In genomic region chr14:45249847-45250575, GRCh38 we compare ENCODE assay signal across 8 cellular contexts. TPM values are rescaled to one million over a fixed set of nuclear protein-coding genes. Genes with fewer than 3 reads are reported as not detected.
DNase-seq lines count a peak whose midpoint lies in the region; ATAC-seq, FAIRE-seq and TF ChIP-seq lines count a peak whose summit lies in the region.

No MANE protein-coding gene starts in this region.

- H3K79me2 ChIP-seq in Loucy (ENCODE audit: insufficient read depth, low read length) (peaks cover 79% of the 10 kb centered on the region), K562 (ENCODE audit: control insufficient read depth, insufficient read depth, low read length) (peaks cover 75% of the 10 kb centered on the region)

- intact Hi-C loops in K562 (cut with micrococcal nuclease) = loop anchor here (5.0 kb wide), 1 partner anchor 288 kb away; the partner anchor contains the start of genes KLHL28 and TOGARAM1

- peaks cover 46% of the 10 kb centered on the region for H3K4me1 ChIP-seq in Loucy (ENCODE audit: insufficient read depth, low read length, poor library complexity, severe bottlenecking)
- H3K4me1 ChIP-seq in K562 (replicated peaks in 1 of 2; ENCODE audit: control insufficient read depth in 2 of 2, insufficient read depth in 2 of 2, low read length in 2 of 2) = peaks cover 7 to 12% of the 10 kb centered on the region in 2 experiments; a peak in 3 of 5 replicates

- peak in 2 of 4 experiments; percentile 37 to 51 for DNase-seq in K562 (ENCODE audit: extremely low read depth in 1 of 4, low spot score in 3 of 4)
- peak; percentile 53 for DNase-seq in myocyte (ENCODE audit: low read depth)
- no peak for DNase-seq in NCI-H187 (lab: John Stamatoyannopoulos, UW)

- TF ChIP-seq POLR2A in K562 (conservative IDR thresholded peaks at IDR 0.05) = no peak

- H3K9ac ChIP-seq in Loucy (ENCODE audit: low read depth, low read length, poor library complexity, severe bottlenecking) (peak overlapping the region; percentile 34), K562 (ENCODE audit: insufficient read depth in 1 of 2, low read depth in 2 of 2, low read length in 2 of 2) (no peak overlapping the region)

- H3K27ac ChIP-seq in C4-2B = peak overlapping the region; percentile 49
- H3K27ac ChIP-seq in K562 (ENCODE audit: extremely low read depth, low read depth, low read length) = peak overlapping the region; percentile 60; the same call in 2 of the 3 replicates

- H4K20me1 ChIP-seq in Loucy (ENCODE audit: insufficient read depth, low read length, poor library complexity, severe bottlenecking) (peaks cover 50% of the 10 kb centered on the region), K562 (replicated peaks; ENCODE audit: control insufficient read depth, insufficient read depth, low read length) (no peaks in the 10 kb centered on the region)

- H3K9me2 ChIP-seq in Loucy (replicated peaks; ENCODE audit: low read depth, low read length) = no peaks in the 10 kb centered on the region

- H2AFZ ChIP-seq in Loucy (ENCODE audit: low read length) = no peak overlapping the region
- no peak overlapping the region for H2AFZ ChIP-seq in K562 (ENCODE audit: low read depth, low read length)

- no peak for TF ChIP-seq RAD21 in K562 (CRISPR knock-in tag; conservative IDR thresholded peaks at IDR 0.05 in 1 of 2, IDR thresholded peaks at IDR 0.05 in 1 of 2)

- H3K27me3 ChIP-seq in Loucy (ENCODE audit: insufficient read depth, low read length, poor library complexity, severe bottlenecking) (no peaks in the 10 kb centered on the region), K562 (ENCODE audit: control insufficient read depth in 2 of 2, insufficient read depth in 2 of 2, low read length in 2 of 2) (no peaks in the 10 kb centered on the region)

- H3K9me3 ChIP-seq in Loucy (ENCODE audit: insufficient read depth, low read depth, low read length) = no peaks in the 10 kb centered on the region
- H3K9me3 ChIP-seq in K562 (replicated peaks; ENCODE audit: control insufficient read depth, insufficient read depth, low read depth, low read length) = peaks cover 6% of the 10 kb centered on the region; the same call in 1 of the 2 replicates

- TF ChIP-seq EP300 in K562 (IDR thresholded peaks at IDR 0.05; ENCODE audit: low read length) = peak; percentile 59; the same call in 1 of the 2 replicates

- no peaks in the 10 kb centered on the region for H3K9me1 ChIP-seq in K562 (ENCODE audit: control insufficient read depth, insufficient read depth, low read length)

- H3K36me3 ChIP-seq in Loucy (ENCODE audit: insufficient read depth, low read length) (no peaks in the 10 kb centered on the region), K562 (ENCODE audit: control insufficient read depth, insufficient read depth, low read length) (no peaks in the 10 kb centered on the region)

- TF ChIP-seq CTCF in C4-2B (conservative IDR thresholded peaks at IDR 0.05) = no peak
- no peak for TF ChIP-seq CTCF in Loucy (conservative IDR thresholded peaks at IDR 0.05; ENCODE audit: low read length)
- no peak for TF ChIP-seq CTCF in K562 (IDR thresholded peaks at IDR 0.05 in 2 of 3, conservative IDR thresholded peaks at IDR 0.05 in 1 of 3; ENCODE audit: insufficient read depth in 2 of 3, low read depth in 1 of 3, low read length in 3 of 3)

- CTCF ChIA-PET in K562 (lab: Yijun Ruan, JAX; ENCODE audit: low intra/inter-chr PET ratio) = no interaction called here

- H3K4me3 ChIP-seq in Loucy (ENCODE audit: low read length, poor library complexity, severe bottlenecking) (peak overlapping the region; percentile 82), K562 (no peak overlapping the region)

- POLR2A ChIA-PET in K562 (lab: Yijun Ruan, JAX) = interaction anchor here (0.7 kb wide), 1 partner anchor 1539 kb away, joined by 3 read pairs; no protein-coding TSS in a partner anchor

- BruUV-seq in K562 (replicated peaks; lab: Mats Ljungman, UMichigan) = no TSS peak

- in situ Hi-C loops in K562 (cut with MboI) = no loop called here

- WGBS in K562 (ENCODE audit: insufficient coverage, low coverage, missing lambda C conversion rate) = 38% methylated on average over 6 of the region's 7 CpGs

- peak; percentile 52 for FAIRE-seq in K562 (lab: Jason Lieb, UNC)

- peak; percentile 35 for ATAC-seq in GM19395 (IDR thresholded peaks at IDR 0.05; ENCODE audit: unreplicated experiment)
- ATAC-seq in K562 = peak; percentile 32
- no peak for ATAC-seq in activated CD4-positive, CD25-positive, alpha-beta regulatory T cell treated with anti-CD3 and anti-CD28 coated beads, Interleukin-2, amount 50 U/mL, for 24 hours
- no peak for ATAC-seq in HG03175 (IDR thresholded peaks at IDR 0.05; ENCODE audit: unreplicated experiment)

- H3K4me2 ChIP-seq in Loucy (ENCODE audit: low read depth, low read length, poor library complexity, severe bottlenecking) (peak overlapping the region; percentile 90), K562 (ENCODE audit: insufficient read depth, low read length) (peak overlapping the region; percentile 33)

- no peaks in the 10 kb centered on the region for H3F3A ChIP-seq in Loucy (ENCODE audit: low read depth)

TF ChIP-seq in K562, 482 proteins besides CTCF, POLR2A, EP300 and RAD21 (continues in another document):
- TF ChIP-seq KLF16 (IDR thresholded peaks at IDR 0.05) (peak; percentile 42; the same call in 1 of the 2 replicates), FOXP1 (CRISPR knock-in tag; IDR thresholded peaks at IDR 0.05) (no peak), FOXJ3 (CRISPR knock-in tag; IDR thresholded peaks at IDR 0.05) (no peak), SMAD1 (IDR thresholded peaks at IDR 0.05; ENCODE audit: low read depth, low read length, partially characterized antibody) (no peak), CREM (IDR thresholded peaks at IDR 0.05; ENCODE audit: low read depth) (no peak), XRCC3 (IDR thresholded peaks at IDR 0.05) (no peak), DPF2 (IDR thresholded peaks at IDR 0.05) (peak; percentile 42; the same call in 1 of the 2 replicates), FOXA3 (CRISPR knock-in tag; conservative IDR thresholded peaks at IDR 0.05 in 1 of 2, IDR thresholded peaks at IDR 0.05 in 1 of 2) (0 out of 4 replicates have a peak, but pooled peaks of 1 of the 2 experiments have one; percentile 54), CBFA2T2 (conservative IDR thresholded peaks at IDR 0.05) (peak; percentile 67), HDAC3 (IDR thresholded peaks at IDR 0.05; ENCODE audit: borderline replicate concordance, partially characterized antibody) (peak; percentile 38), NR3C1 (CRISPR knock-in tag; IDR thresholded peaks at IDR 0.05) (no peak)
- TF ChIP-seq, protein P1, sequence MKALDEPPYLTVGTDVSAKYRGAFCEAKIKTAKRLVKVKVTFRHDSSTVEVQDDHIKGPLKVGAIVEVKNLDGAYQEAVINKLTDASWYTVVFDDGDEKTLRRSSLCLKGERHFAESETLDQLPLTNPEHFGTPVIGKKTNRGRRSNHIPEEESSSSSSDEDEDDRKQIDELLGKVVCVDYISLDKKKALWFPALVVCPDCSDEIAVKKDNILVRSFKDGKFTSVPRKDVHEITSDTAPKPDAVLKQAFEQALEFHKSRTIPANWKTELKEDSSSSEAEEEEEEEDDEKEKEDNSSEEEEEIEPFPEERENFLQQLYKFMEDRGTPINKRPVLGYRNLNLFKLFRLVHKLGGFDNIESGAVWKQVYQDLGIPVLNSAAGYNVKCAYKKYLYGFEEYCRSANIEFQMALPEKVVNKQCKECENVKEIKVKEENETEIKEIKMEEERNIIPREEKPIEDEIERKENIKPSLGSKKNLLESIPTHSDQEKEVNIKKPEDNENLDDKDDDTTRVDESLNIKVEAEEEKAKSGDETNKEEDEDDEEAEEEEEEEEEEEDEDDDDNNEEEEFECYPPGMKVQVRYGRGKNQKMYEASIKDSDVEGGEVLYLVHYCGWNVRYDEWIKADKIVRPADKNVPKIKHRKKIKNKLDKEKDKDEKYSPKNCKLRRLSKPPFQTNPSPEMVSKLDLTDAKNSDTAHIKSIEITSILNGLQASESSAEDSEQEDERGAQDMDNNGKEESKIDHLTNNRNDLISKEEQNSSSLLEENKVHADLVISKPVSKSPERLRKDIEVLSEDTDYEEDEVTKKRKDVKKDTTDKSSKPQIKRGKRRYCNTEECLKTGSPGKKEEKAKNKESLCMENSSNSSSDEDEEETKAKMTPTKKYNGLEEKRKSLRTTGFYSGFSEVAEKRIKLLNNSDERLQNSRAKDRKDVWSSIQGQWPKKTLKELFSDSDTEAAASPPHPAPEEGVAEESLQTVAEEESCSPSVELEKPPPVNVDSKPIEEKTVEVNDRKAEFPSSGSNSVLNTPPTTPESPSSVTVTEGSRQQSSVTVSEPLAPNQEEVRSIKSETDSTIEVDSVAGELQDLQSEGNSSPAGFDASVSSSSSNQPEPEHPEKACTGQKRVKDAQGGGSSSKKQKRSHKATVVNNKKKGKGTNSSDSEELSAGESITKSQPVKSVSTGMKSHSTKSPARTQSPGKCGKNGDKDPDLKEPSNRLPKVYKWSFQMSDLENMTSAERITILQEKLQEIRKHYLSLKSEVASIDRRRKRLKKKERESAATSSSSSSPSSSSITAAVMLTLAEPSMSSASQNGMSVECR (CRISPR knock-in tag; IDR thresholded peaks at IDR 0.05) = no peak

RNA-seq across cellular contexts. Expression of gene MIS18BP1, which starts 3.0 kb away (rescaled TPM):
- 9.0 and 83.5 TPM in 2 replicates for total RNA-seq in K562 (2011; cell fraction: chromatin; rRNA removed; ENCODE audit: low replicate concordance)
- total RNA-seq in K562 (2011; cell fraction: nucleolus; rRNA removed) = 6.8 and 13.0 TPM in 2 replicates
- 19.1 and 24.1 TPM in 2 replicates for total RNA-seq in K562 (2011; cell fraction: nucleoplasm; rRNA removed)
- total RNA-seq in K562 (2014; rRNA removed) = 18.0 and 20.0 TPM in 2 replicates
- total RNA-seq in K562 (2014; rRNA removed; fragmentation: Illumina TruSeq; extraction: Trizol) = 29.1 and 36.3 TPM in 2 replicates
- 23.6 and 25.4 TPM in 2 replicates for total RNA-seq in K562 (2015; rRNA removed; fragmentation: Illumina TruSeq; extraction: Trizol)
- total RNA-seq in K562 (2021) = 19.1 TPM in 2 replicates
- polyA plus RNA-seq in K562 (2011; rRNA removed) = 19.9 and 25.5 TPM in 2 replicates
- 4.6 and 4.9 TPM in 2 replicates for polyA plus RNA-seq in K562 (2011; cell fraction: cytosol; rRNA removed)
- 13.4 and 15.3 TPM in 2 replicates for polyA plus RNA-seq in K562 (2011; cell fraction: nucleus; rRNA removed)
- 11.7 and 15.0 TPM in 2 replicates for polyA plus RNA-seq in K562 (2012)
- polyA plus RNA-seq in K562 (2014; fragmentation: Illumina TruSeq; extraction: Trizol) = 22.3 and 26.4 TPM in 2 replicates
- 1 to 10 TPM; 5.0 to 5.5 TPM for polyA plus RNA-seq in K562 (2014; fragmentation: Nextera tagmentation; extraction: Ambion mirVana)
- 17.5 and 18.0 TPM in 2 replicates for polyA plus RNA-seq in K562 (2014; rRNA removed)
- 31.6 and 32.9 TPM in 2 replicates for polyA minus RNA-seq in K562 (2011; rRNA and poly(A)+ RNA removed)
- polyA minus RNA-seq in K562 (2011; cell fraction: cytosol; rRNA and poly(A)+ RNA removed) = 11.0 and 15.7 TPM in 2 replicates
- polyA minus RNA-seq in K562 (2011; cell fraction: nucleus; rRNA and poly(A)+ RNA removed) = 20.1 and 29.9 TPM in 2 replicates
- total RNA-seq in myocyte = 10.1 and 13.5 TPM in 2 replicates
- 1.9 TPM for polyA plus RNA-seq in myocyte (2012)

Comparison
In these comparisons a context has a peak if more than half of its experiments do, and no peak if none do; other contexts are left out.
1. ATAC-seq: peak in GM19395 (single experiment) and K562 (single experiment); none in activated CD4-positive, CD25-positive, alpha-beta regulatory T cell treated with anti-CD3 and anti-CD28 coated beads, Interleukin-2, amount 50 U/mL, for 24 hours (0 of 2) and HG03175 (single experiment).